In genomic region chr5:94025788-94026473, GRCh38 we compare ENCODE assay signal across 1 cellular context.
TF ChIP-seq lines count a peak whose summit lies in the region.

No MANE protein-coding gene starts in this region.

TF ChIP-seq in HepG2, 621 proteins besides CTCF, POLR2A, EP300 and RAD21 (continued from another document):
- TF ChIP-seq PRDM15 (CRISPR knock-in tag; IDR thresholded peaks at IDR 0.05): no peak
- TF ChIP-seq TFAP4 (IDR thresholded peaks at IDR 0.05; ENCODE audit: borderline replicate concordance, low read depth): peak; percentile 47; the same call in 1 of the 2 replicates
- TF ChIP-seq ZSCAN22 (CRISPR knock-in tag; IDR thresholded peaks at IDR 0.05): no peak
- TF ChIP-seq ZNF18 (CRISPR knock-in tag; IDR thresholded peaks at IDR 0.05; ENCODE audit: insufficient replicate concordance): no peak
- 0 out of 2 replicates have a peak, but pooled peaks have one; percentile 20 for TF ChIP-seq FOSL2 (CRISPR knock-in tag; IDR thresholded peaks at IDR 0.05)
- no peak for TF ChIP-seq SIX4 (CRISPR knock-in tag; IDR thresholded peaks at IDR 0.05)
- peak; percentile 83 for TF ChIP-seq HNF4G (IDR thresholded peaks at IDR 0.05; ENCODE audit: borderline replicate concordance, low read depth, low read length)
- TF ChIP-seq HNF4G (CRISPR knock-in tag; IDR thresholded peaks at IDR 0.05; ENCODE audit: borderline replicate concordance, low read depth): peak; percentile 31; the same call in 1 of the 2 replicates
- TF ChIP-seq SOX6 (IDR thresholded peaks at IDR 0.05): no peak
- peak; percentile 26; the same call in 1 of the 2 replicates for TF ChIP-seq SOX6 (CRISPR knock-in tag; IDR thresholded peaks at IDR 0.05)
- TF ChIP-seq ZNF770 (CRISPR knock-in tag; IDR thresholded peaks at IDR 0.05): no peak
- no peak for TF ChIP-seq ZNF180 (CRISPR knock-in tag; IDR thresholded peaks at IDR 0.05; ENCODE audit: borderline replicate concordance, low read depth)
- no peak for TF ChIP-seq SNAPC2 (CRISPR knock-in tag; IDR thresholded peaks at IDR 0.05)
- TF ChIP-seq HDAC2 (CRISPR knock-in tag; IDR thresholded peaks at IDR 0.05): peak; percentile 25; the same call in 1 of the 2 replicates
- TF ChIP-seq ZNF879 (CRISPR knock-in tag; IDR thresholded peaks at IDR 0.05): no peak
- no peak for TF ChIP-seq ZNF207 (IDR thresholded peaks at IDR 0.05; ENCODE audit: borderline replicate concordance)
- no peak for TF ChIP-seq ZSCAN21 (CRISPR knock-in tag; IDR thresholded peaks at IDR 0.05; ENCODE audit: borderline replicate concordance)
